In the genomic region with DNA sequence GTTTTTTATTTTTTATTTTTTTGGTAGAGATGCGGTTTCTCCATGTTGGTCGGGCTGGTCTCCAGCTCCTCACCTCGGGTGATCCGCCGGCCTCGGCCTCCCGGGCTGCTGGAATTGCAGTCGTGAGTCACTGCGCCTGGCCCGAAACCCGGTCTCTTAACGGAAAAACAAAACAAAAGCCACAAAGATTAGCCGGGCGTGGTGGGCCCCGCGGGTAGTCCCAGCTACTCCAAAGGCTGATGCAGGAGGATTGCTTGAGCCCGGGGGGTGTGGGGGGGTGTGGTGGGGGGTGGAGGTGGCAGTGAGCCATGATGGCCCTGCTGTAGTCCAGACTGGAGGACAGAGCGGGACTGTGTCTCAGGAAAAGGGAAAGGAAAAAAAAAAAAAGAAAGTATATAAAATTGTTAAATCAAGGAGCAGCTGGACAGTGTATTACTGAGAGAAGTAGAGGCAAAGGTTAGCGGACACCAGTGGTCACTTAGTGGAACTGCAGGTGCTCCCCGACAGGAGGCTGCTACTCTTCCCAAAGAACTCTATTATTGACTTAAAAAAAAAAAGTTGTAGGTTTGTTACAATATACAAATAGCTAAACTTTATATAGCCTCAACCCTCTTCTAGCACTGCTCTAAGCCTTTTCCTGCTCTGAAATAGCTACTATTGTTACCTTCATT, we compare ENCODE assay signal across 14 cellular contexts. TPM values are rescaled to one million over a fixed set of nuclear protein-coding genes. Genes with fewer than 3 reads are reported as not detected.
DNase-seq lines count a peak whose midpoint lies in the region; ATAC-seq and TF ChIP-seq lines count a peak whose summit lies in the region.
"Had no signal": no experiment of that assay in that cellular context is flagged by ENCODE, and none has a peak within 500 bp of the region (broad histone marks: within the 10 kb centered on the region; RNA-seq: fewer than 3 reads in every experiment).

No MANE protein-coding gene starts in this region.

- no peaks in the 10 kb centered on the region for H3K27me3 ChIP-seq in H9 (ENCODE audit: insufficient read depth, low read length)
- H3K27me3 ChIP-seq in endodermal cell (ENCODE audit: control insufficient read depth, insufficient read depth, low read length, poor library complexity, severe bottlenecking), result no peaks in the 10 kb centered on the region

- no peak overlapping the region for H3K9ac ChIP-seq in H9 (ENCODE audit: extremely low read depth, insufficient read length, low read length)
- no peak overlapping the region for H3K9ac ChIP-seq in endodermal cell (ENCODE audit: extremely low read depth, low read length, poor library complexity, severe bottlenecking)

- H3K36me3 Mint-ChIP-seq in H9 (ENCODE audit: insufficient read depth in 1 of 3, low read depth in 3 of 3), result peaks cover 0 to 5% (median 3%) of the 10 kb centered on the region in 3 experiments; a peak in 4 of 7 replicates
- H3K36me3 Mint-ChIP-seq in endodermal cell (ENCODE audit: low read depth), result no peaks in the 10 kb centered on the region
- H3K36me3 Mint-ChIP-seq: activated naive CD4-positive, alpha-beta T cell treated with anti-CD3 and anti-CD28 coated beads, Interleukin-2, amount 50 U/mL, for 24 hours had no signal

- H2AFZ ChIP-seq in H9 (ENCODE audit: low read length), result no peak overlapping the region

- no peak overlapping the region for H3K18ac ChIP-seq in H9 (ENCODE audit: insufficient read length, low read depth, low read length)

- ATAC-seq in HG02981 (IDR thresholded peaks at IDR 0.05; ENCODE audit: unreplicated experiment), result no peak

- H2BK5ac ChIP-seq in H9 (ENCODE audit: insufficient read length, low read length), result no peak overlapping the region

- H3K27me3 Mint-ChIP-seq in H9 (ENCODE audit: low read depth) (peaks cover 1% of the 10 kb centered on the region; the same call in 1 of the 2 replicates), endodermal cell (ENCODE audit: insufficient read depth) (no peaks in the 10 kb centered on the region)

- H3K4me1 ChIP-seq in H9 (ENCODE audit: insufficient read depth, low read length) (no peaks in the 10 kb centered on the region), endodermal cell (ENCODE audit: control insufficient read depth, insufficient read depth, low read length) (no peaks in the 10 kb centered on the region)
- H3K4me1 ChIP-seq: esophagus squamous epithelium had no signal

- no peaks in the 10 kb centered on the region for H3K79me1 ChIP-seq in H9 (ENCODE audit: insufficient read depth, low read depth, low read length, poor library complexity, severe bottlenecking)

- H3K4me1 Mint-ChIP-seq in H9 (peaks cover 2% of the 10 kb centered on the region in 2 experiments; a peak in 1 of 4 replicates), endodermal cell (no peaks in the 10 kb centered on the region)
- H3K4me1 Mint-ChIP-seq: activated naive CD4-positive, alpha-beta T cell treated with anti-CD3 and anti-CD28 coated beads, Interleukin-2, amount 50 U/mL, for 24 hours; B cell had no signal

- H3K9me3 ChIP-seq in H9 (ENCODE audit: control insufficient read depth, low read depth, low read length) (peaks cover under 1% of the 10 kb centered on the region), endodermal cell (ENCODE audit: control insufficient read depth, low read length) (no peaks in the 10 kb centered on the region)

- no peak overlapping the region for H3K23ac ChIP-seq in H9 (ENCODE audit: insufficient read length, low read depth, low read length)

- H3K79me2 ChIP-seq in H9 (ENCODE audit: insufficient read depth, low read length), result no peaks in the 10 kb centered on the region

- no peak overlapping the region for H3K4me2 ChIP-seq in H9 (ENCODE audit: insufficient read depth, insufficient read length, low read length)

- no peaks in the 10 kb centered on the region for H3K36me3 ChIP-seq in endodermal cell (ENCODE audit: control insufficient read depth, insufficient read depth, low read length)
- H3K36me3 ChIP-seq: esophagus squamous epithelium had no signal

- H3K27ac Mint-ChIP-seq in H9, result no peak overlapping the region
- H3K27ac Mint-ChIP-seq in endodermal cell, result no peak overlapping the region
- H3K27ac Mint-ChIP-seq: activated naive CD4-positive, alpha-beta T cell treated with anti-CD3 and anti-CD28 coated beads, Interleukin-2, amount 50 U/mL, for 24 hours; B cell; stimulated activated naive CD8-positive, alpha-beta T cell treated with anti-CD3 and anti-CD28 coated beads, Interleukin-15, Interleukin-2, amounts not matched to agents 100 ng/mL and 50 ng/mL, for 24 hours had no signal

- H3K27ac ChIP-seq in C4-2B (no peak overlapping the region), H9 (ENCODE audit: insufficient read length, low read depth, low read length) (no peak overlapping the region), endodermal cell (ENCODE audit: low read depth, low read length) (no peak overlapping the region)
- H3K27ac ChIP-seq: esophagus squamous epithelium had no signal

- H2BK120ac ChIP-seq in H9 (ENCODE audit: low read depth, low read length, poor library complexity, severe bottlenecking), result no peak overlapping the region

- no peak overlapping the region for H2BK15ac ChIP-seq in H9 (ENCODE audit: low read depth, low read length)

- no peak overlapping the region for H3K4me3 ChIP-seq in endodermal cell (ENCODE audit: low read length)
- H3K4me3 ChIP-seq: esophagus squamous epithelium had no signal

- TF ChIP-seq CTCF in C4-2B (conservative IDR thresholded peaks at IDR 0.05) (peak; percentile 68), H9 (conservative IDR thresholded peaks at IDR 0.05) (peak; percentile 52), endodermal cell (conservative IDR thresholded peaks at IDR 0.05) (peak; percentile 61)

- no peak overlapping the region for H3T11ph ChIP-seq in H9 (ENCODE audit: low read length)

- H3K23me2 ChIP-seq in H9 (ENCODE audit: insufficient read length, low read depth, low read length, poor library complexity, severe bottlenecking), result no peaks in the 10 kb centered on the region

- H4K5ac ChIP-seq in H9 (ENCODE audit: insufficient read length, low read depth, low read length), result no peak overlapping the region

- no peak overlapping the region for H4K91ac ChIP-seq in H9 (ENCODE audit: insufficient read length, low read depth, low read length)

- no CpG with 5 or more reads among the region's 20 CpGs for WGBS in H9 (ENCODE audit: extremely low coverage, insufficient read length, low lambda C conversion rate)
- 60 to 72% methylated on average over 7 to 19 of the region's 20 CpGs for WGBS in endodermal cell (ENCODE audit: insufficient coverage in 1 of 2, insufficient read length in 1 of 2), 2 experiments

- H3K14ac ChIP-seq in H9 (ENCODE audit: insufficient read depth, low read length), result no peak overlapping the region

- no peak overlapping the region for H2BK12ac ChIP-seq in H9 (ENCODE audit: insufficient read length, low read depth, low read length)

- no peak overlapping the region for H2AK5ac ChIP-seq in H9 (ENCODE audit: insufficient read length, low read length)

- H4K8ac ChIP-seq in H9 (replicated peaks; ENCODE audit: insufficient read length, low read depth, low read length), result no peak overlapping the region

- no peak overlapping the region for H3K4ac ChIP-seq in H9 (ENCODE audit: low read depth, low read length)

- no peak overlapping the region for H3K4me3 Mint-ChIP-seq in H9
- H3K4me3 Mint-ChIP-seq in endodermal cell, result no peak overlapping the region
- H3K4me3 Mint-ChIP-seq: activated naive CD4-positive, alpha-beta T cell treated with anti-CD3 and anti-CD28 coated beads, Interleukin-2, amount 50 U/mL, for 24 hours; B cell; stimulated activated naive CD8-positive, alpha-beta T cell treated with anti-CD3 and anti-CD28 coated beads, Interleukin-15, Interleukin-2, amounts not matched to agents 100 ng/mL and 50 ng/mL, for 24 hours had no signal

- DNase-seq in H9, result peak; percentile 39
- peak; percentile 55 for DNase-seq in RKO (ENCODE audit: low spot score)
- peak; percentile 60 for DNase-seq in endodermal cell
- no peak for DNase-seq in NCI-H1048 (lab: John Stamatoyannopoulos, UW)
- DNase-seq in pons (ENCODE audit: low spot score), result no peak
- no peak for DNase-seq in GM19240 (ENCODE audit: insufficient read length, low spot score)
- DNase-seq: central memory CD4-positive, alpha-beta T cell; esophagus squamous epithelium; NCI-H1436 had no signal

- H3K56ac ChIP-seq in H9 (ENCODE audit: insufficient read length, low read depth, low read length), result no peak overlapping the region

- H2BK20ac ChIP-seq in H9 (ENCODE audit: low read depth, low read length, poor library complexity, severe bottlenecking), result no peak overlapping the region

- H3K9me3 Mint-ChIP-seq in H9 (peaks cover 42 to 63% of the 10 kb centered on the region in 2 experiments), endodermal cell (peaks cover 58% of the 10 kb centered on the region)
- H3K9me3 Mint-ChIP-seq: activated naive CD4-positive, alpha-beta T cell treated with anti-CD3 and anti-CD28 coated beads, Interleukin-2, amount 50 U/mL, for 24 hours; stimulated activated naive CD8-positive, alpha-beta T cell treated with anti-CD3 and anti-CD28 coated beads, Interleukin-15, Interleukin-2, amounts not matched to agents 100 ng/mL and 50 ng/mL, for 24 hours had no signal

- no peaks in the 10 kb centered on the region for H4K20me1 ChIP-seq in H9 (ENCODE audit: control insufficient read depth, insufficient read depth, insufficient read length)

RNA-seq across cellular contexts. Expression of gene TUBGCP5, which starts 30.3 kb away (rescaled TPM):
- 14.7 and 15.3 TPM in 2 replicates for total RNA-seq in H9 (2021)
- total RNA-seq in endodermal cell, result 10 to 100 TPM; 23.0 to 24.7 TPM
- 20.5 TPM for polyA plus RNA-seq in endodermal cell (2013, experiment 1 of 2)
- 18.5 TPM for polyA plus RNA-seq in endodermal cell (2013, experiment 2 of 2)

Comparison
In these comparisons a context has a peak if more than half of its experiments do, and no peak if none do; other contexts are left out.
1. DNase-seq: peak in H9 (single experiment), RKO (single experiment) and endodermal cell (single experiment); none in NCI-H1048 (single experiment), pons (single experiment) and GM19240 (single experiment).
2. Peak in every context shown above with its lines, with median percentiles within 50 percentile points of each other: CTCF ChIP-seq.